Comparison of ENCODE assay signal across 32 cellular contexts in genomic region chr9:71042448-71042847, GRCh38.
"Had no signal": no experiment of that assay in that cellular context is flagged by ENCODE, and none has a peak within 500 bp of the region (broad histone marks: within the 10 kb centered on the region; RNA-seq: fewer than 3 reads in every experiment).

No MANE protein-coding gene starts in this region.

- H3K4me1 Mint-ChIP-seq: naive thymus-derived CD4-positive, alpha-beta T cell; natural killer cell; nephron; neural crest cell; stimulated activated naive B cell treated with anti-CD40 and anti-IgM and Interleukin-4, amounts not matched to agents 10 μg/mL and 1 μg/mL and 100 μg/mL, for 72 hours had no signal

- H3K4me3 ChIP-seq: ovary, psoas muscle, skin epidermis, smooth muscle cell, spleen, stomach, thoracic aorta, thyroid gland, tibial nerve, upper lobe of left lung, vagina had no signal

- H3K27me3 Mint-ChIP-seq: progenitor cell of endocrine pancreas; stimulated activated naive B cell treated with anti-CD40 and anti-IgM and Interleukin-4, amounts not matched to agents 10 μg/mL and 1 μg/mL and 100 μg/mL, for 72 hours; stimulated activated naive CD8-positive, alpha-beta T cell treated with anti-CD3 and anti-CD28 coated beads, Interleukin-15, Interleukin-2, amounts not matched to agents 100 ng/mL and 50 ng/mL, for 24 hours had no signal

- H3K27me3 ChIP-seq: neutrophil, ovary, spleen, stomach, thyroid gland, tibial nerve, upper lobe of left lung, vagina had no signal

- H3K4me3 Mint-ChIP-seq: naive thymus-derived CD4-positive, alpha-beta T cell; natural killer cell; nephron; neural crest cell; stimulated activated naive B cell treated with anti-CD40 and anti-IgM and Interleukin-4, amounts not matched to agents 10 μg/mL and 1 μg/mL and 100 μg/mL, for 72 hours; stimulated activated naive CD8-positive, alpha-beta T cell treated with anti-CD3 and anti-CD28 coated beads, Interleukin-15, Interleukin-2, amounts not matched to agents 100 ng/mL and 50 ng/mL, for 24 hours had no signal

- DNase-seq: naive thymus-derived CD4-positive, alpha-beta T cell; natural killer cell; nucleus accumbens; ovary; posterior cingulate gyrus; psoas muscle; right cardiac atrium; spleen; stimulated activated CD4-positive, alpha-beta T cell treated with anti-CD3 and anti-CD28 coated beads, Interleukin-12 subunit alpha, Interleukin-12 subunit beta, amount 100 ng/mL, for 4 hours; stimulated activated CD4-positive, alpha-beta T cell treated with anti-CD3 and anti-CD28 coated beads, Interleukin-1b, Interleukin-23, amount 100 ng/mL, for 48 hours; stimulated activated CD4-positive, alpha-beta T cell treated with anti-CD3 and anti-CD28 coated beads, Interleukin-4, amount 100 ng/mL, for 1 hour; stimulated activated CD4-positive, alpha-beta T cell treated with anti-CD3 and anti-CD28 coated beads, Interleukin-4, amount 100 ng/mL, for 4 hours; stimulated activated CD8-positive, alpha-beta memory T cell treated with anti-CD3 and anti-CD28 coated beads, Interleukin-4, amount 100 ng/mL, for 48 hours; stimulated activated naive B cell treated with anti-CD40 and anti-IgM and Interleukin-4, amounts not matched to agents 10 μg/mL and 1 μg/mL and 100 μg/mL, for 72 hours; stimulated activated naive CD4-positive, alpha-beta T cell treated with Interleukin-2 at 50 U/mL for 16 hours; stomach; thyroid gland; trophoblast cell; upper lobe of left lung had no signal

- ATAC-seq: naive thymus-derived CD4-positive, alpha-beta T cell; natural killer cell; psoas muscle; right cardiac atrium; sciatic nerve; stimulated activated naive B cell treated with anti-CD40 and anti-IgM and Interleukin-4, amounts not matched to agents 10 μg/mL and 1 μg/mL and 100 μg/mL, for 72 hours had no signal

- H3K4me1 ChIP-seq: parathyroid adenoma, psoas muscle, spleen, stomach, thyroid gland, tibial nerve, upper lobe of left lung, vagina had no signal

- H3K9ac ChIP-seq: parathyroid adenoma had no signal

- H3K36me3 Mint-ChIP-seq: naive thymus-derived CD4-positive, alpha-beta T cell; natural killer cell; stimulated activated naive B cell treated with anti-CD40 and anti-IgM and Interleukin-4, amounts not matched to agents 10 μg/mL and 1 μg/mL and 100 μg/mL, for 72 hours had no signal

- H2AFZ ChIP-seq: parathyroid adenoma had no signal

- FAIRE-seq: urothelium cell line had no signal

- H3K9me3 ChIP-seq: neutrophil, ovary, psoas muscle, spleen, stomach, thoracic aorta, thyroid gland, tibial nerve, upper lobe of left lung, vagina had no signal

- H3K4me2 ChIP-seq: smooth muscle cell had no signal

- H3K9me3 Mint-ChIP-seq: nephron; neural crest cell; stimulated activated naive CD8-positive, alpha-beta T cell treated with anti-CD3 and anti-CD28 coated beads, Interleukin-15, Interleukin-2, amounts not matched to agents 100 ng/mL and 50 ng/mL, for 24 hours had no signal

- H3K79me2 ChIP-seq: parathyroid adenoma had no signal

- H3K36me3 ChIP-seq: neutrophil, ovary, spleen, stomach, thoracic aorta, thyroid gland, tibial nerve, upper lobe of left lung, vagina had no signal

- H3K27ac Mint-ChIP-seq: naive thymus-derived CD4-positive, alpha-beta T cell; natural killer cell; nephron; progenitor cell of endocrine pancreas; stimulated activated naive B cell treated with anti-CD40 and anti-IgM and Interleukin-4, amounts not matched to agents 10 μg/mL and 1 μg/mL and 100 μg/mL, for 72 hours; stimulated activated naive CD8-positive, alpha-beta T cell treated with anti-CD3 and anti-CD28 coated beads, Interleukin-15, Interleukin-2, amounts not matched to agents 100 ng/mL and 50 ng/mL, for 24 hours had no signal

- H3K27ac ChIP-seq: neutrophil, ovary, parathyroid adenoma, psoas muscle, skin epidermis, spleen, stomach, thoracic aorta, thyroid gland, tibial nerve, upper lobe of left lung, vagina had no signal
